In the genomic region with DNA sequence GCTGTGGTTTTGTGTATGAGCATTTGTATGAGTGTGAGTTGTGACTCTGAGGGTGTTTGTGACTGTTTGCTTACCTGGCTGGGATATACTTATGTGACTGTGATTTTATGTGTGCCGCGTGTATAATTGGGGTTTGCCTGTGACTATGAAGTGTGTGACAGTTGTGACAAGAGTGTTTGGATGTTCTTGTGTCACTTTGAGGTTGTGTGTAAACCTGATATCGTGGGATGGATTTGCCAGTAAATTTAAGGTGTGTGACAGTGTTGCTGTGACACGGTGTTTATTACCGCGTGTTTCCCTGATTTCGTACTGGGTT, we compare ENCODE assay signal across 1 cellular context.
TF ChIP-seq lines count a peak whose summit lies in the region.

No MANE protein-coding gene starts in this region.

TF ChIP-seq in SK-N-SH treated with all-trans-retinoic acid at 6 μM for 48 hours, 23 proteins besides CTCF, POLR2A, EP300 and RAD21 (continued from another document):
- TF ChIP-seq, protein P1, sequence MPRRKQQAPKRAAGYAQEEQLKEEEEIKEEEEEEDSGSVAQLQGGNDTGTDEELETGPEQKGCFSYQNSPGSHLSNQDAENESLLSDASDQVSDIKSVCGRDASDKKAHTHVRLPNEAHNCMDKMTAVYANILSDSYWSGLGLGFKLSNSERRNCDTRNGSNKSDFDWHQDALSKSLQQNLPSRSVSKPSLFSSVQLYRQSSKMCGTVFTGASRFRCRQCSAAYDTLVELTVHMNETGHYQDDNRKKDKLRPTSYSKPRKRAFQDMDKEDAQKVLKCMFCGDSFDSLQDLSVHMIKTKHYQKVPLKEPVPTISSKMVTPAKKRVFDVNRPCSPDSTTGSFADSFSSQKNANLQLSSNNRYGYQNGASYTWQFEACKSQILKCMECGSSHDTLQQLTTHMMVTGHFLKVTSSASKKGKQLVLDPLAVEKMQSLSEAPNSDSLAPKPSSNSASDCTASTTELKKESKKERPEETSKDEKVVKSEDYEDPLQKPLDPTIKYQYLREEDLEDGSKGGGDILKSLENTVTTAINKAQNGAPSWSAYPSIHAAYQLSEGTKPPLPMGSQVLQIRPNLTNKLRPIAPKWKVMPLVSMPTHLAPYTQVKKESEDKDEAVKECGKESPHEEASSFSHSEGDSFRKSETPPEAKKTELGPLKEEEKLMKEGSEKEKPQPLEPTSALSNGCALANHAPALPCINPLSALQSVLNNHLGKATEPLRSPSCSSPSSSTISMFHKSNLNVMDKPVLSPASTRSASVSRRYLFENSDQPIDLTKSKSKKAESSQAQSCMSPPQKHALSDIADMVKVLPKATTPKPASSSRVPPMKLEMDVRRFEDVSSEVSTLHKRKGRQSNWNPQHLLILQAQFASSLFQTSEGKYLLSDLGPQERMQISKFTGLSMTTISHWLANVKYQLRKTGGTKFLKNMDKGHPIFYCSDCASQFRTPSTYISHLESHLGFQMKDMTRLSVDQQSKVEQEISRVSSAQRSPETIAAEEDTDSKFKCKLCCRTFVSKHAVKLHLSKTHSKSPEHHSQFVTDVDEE (CRISPR knock-in tag; IDR thresholded peaks at IDR 0.05): no peak
